ENCODE assay signal across 19 cellular contexts in genomic region chr1:11126544-11126943, GRCh38.
"Had no signal": no experiment of that assay in that cellular context is flagged by ENCODE, and none has a peak within 500 bp of the region (broad histone marks: within the 10 kb centered on the region; RNA-seq: fewer than 3 reads in every experiment).

No MANE protein-coding gene starts in this region.

- H3K4me3 ChIP-seq: cardiac muscle cell, gastrocnemius medialis, left ventricle myocardium inferior, spleen had no signal

- H3K27ac Mint-ChIP-seq: activated B cell treated with CpG ODN at 0.5 μM for 24 hours; activated CD4-positive, alpha-beta memory T cell treated with anti-CD3 and anti-CD28 coated beads for 36 hours; activated CD8-positive, alpha-beta memory T cell treated with anti-CD3 and anti-CD28 coated beads, Interleukin-2, amount 10 ng/mL, durations not matched to agents 7 days and 5 days; activated naive CD8-positive, alpha-beta T cell; naive thymus-derived CD4-positive, alpha-beta T cell; T-helper 17 cell had no signal

- H3K4me1 ChIP-seq: gastrocnemius medialis, left ventricle myocardium inferior, spleen had no signal

- H3K27me3 Mint-ChIP-seq: activated B cell treated with CpG ODN at 0.5 μM for 24 hours; activated CD4-positive, alpha-beta memory T cell treated with anti-CD3 and anti-CD28 coated beads for 36 hours; activated CD8-positive, alpha-beta memory T cell treated with anti-CD3 and anti-CD28 coated beads, Interleukin-2, amount 10 ng/mL, durations not matched to agents 7 days and 5 days; activated naive CD8-positive, alpha-beta T cell; naive thymus-derived CD4-positive, alpha-beta T cell; T-helper 17 cell had no signal

- H3K9me3 Mint-ChIP-seq: activated B cell treated with CpG ODN at 0.5 μM for 24 hours; activated CD4-positive, alpha-beta memory T cell treated with anti-CD3 and anti-CD28 coated beads for 36 hours; naive thymus-derived CD4-positive, alpha-beta T cell had no signal

- H3K27ac ChIP-seq: cardiac muscle cell, gastrocnemius medialis, left ventricle myocardium inferior, spleen had no signal

- H3K27me3 ChIP-seq: cardiac muscle cell, gastrocnemius medialis, spleen had no signal

- ATAC-seq: activated CD8-positive, alpha-beta memory T cell treated with anti-CD3 and anti-CD28 coated beads, Interleukin-2, amount 10 ng/mL, durations not matched to agents 7 days and 5 days; gastrocnemius medialis; naive thymus-derived CD4-positive, alpha-beta T cell; stimulated activated naive CD8-positive, alpha-beta T cell treated with anti-CD3 and anti-CD28 coated beads, Interleukin-15, Interleukin-2, amounts not matched to agents 100 U/mL and 50 U/mL, for 24 hours; T-helper 17 cell had no signal

- H3K4me3 Mint-ChIP-seq: activated B cell treated with CpG ODN at 0.5 μM for 24 hours; activated CD4-positive, alpha-beta memory T cell treated with anti-CD3 and anti-CD28 coated beads for 36 hours; activated CD8-positive, alpha-beta memory T cell treated with anti-CD3 and anti-CD28 coated beads, Interleukin-2, amount 10 ng/mL, durations not matched to agents 7 days and 5 days; activated naive CD8-positive, alpha-beta T cell; naive thymus-derived CD4-positive, alpha-beta T cell; T-helper 17 cell had no signal

- DNase-seq: activated B cell treated with CpG ODN at 0.5 μM for 24 hours; activated CD4-positive, alpha-beta memory T cell treated with anti-CD3 and anti-CD28 coated beads for 36 hours; activated CD4-positive, alpha-beta T cell treated with anti-CD3 and anti-CD28 coated beads for 4 hours; activated CD8-positive, alpha-beta memory T cell treated with anti-CD3 and anti-CD28 coated beads, Interleukin-2, amount 10 ng/mL, durations not matched to agents 7 days and 5 days; activated T-cell treated with anti-CD3 and anti-CD28 coated beads for 4 hours; amygdala; erythroblast; gastrocnemius medialis; hypothalamus; left ventricle myocardium inferior; naive thymus-derived CD4-positive, alpha-beta T cell; retina; spleen; stimulated activated CD4-positive, alpha-beta T cell treated with anti-CD3 and anti-CD28 coated beads, Interleukin-4, amount 100 ng/mL, for 1 hour; stimulated activated naive CD8-positive, alpha-beta T cell treated with anti-CD3 and anti-CD28 coated beads, Interleukin-15, Interleukin-2, amounts not matched to agents 100 U/mL and 50 U/mL, for 24 hours; SW 1271; T-helper 17 cell had no signal

- H3K4me1 Mint-ChIP-seq: activated B cell treated with CpG ODN at 0.5 μM for 24 hours; naive thymus-derived CD4-positive, alpha-beta T cell had no signal

- H3K9me3 ChIP-seq: gastrocnemius medialis, left ventricle myocardium inferior, spleen had no signal
